21 cellular contexts compared by ENCODE assay signal in the genomic region with DNA sequence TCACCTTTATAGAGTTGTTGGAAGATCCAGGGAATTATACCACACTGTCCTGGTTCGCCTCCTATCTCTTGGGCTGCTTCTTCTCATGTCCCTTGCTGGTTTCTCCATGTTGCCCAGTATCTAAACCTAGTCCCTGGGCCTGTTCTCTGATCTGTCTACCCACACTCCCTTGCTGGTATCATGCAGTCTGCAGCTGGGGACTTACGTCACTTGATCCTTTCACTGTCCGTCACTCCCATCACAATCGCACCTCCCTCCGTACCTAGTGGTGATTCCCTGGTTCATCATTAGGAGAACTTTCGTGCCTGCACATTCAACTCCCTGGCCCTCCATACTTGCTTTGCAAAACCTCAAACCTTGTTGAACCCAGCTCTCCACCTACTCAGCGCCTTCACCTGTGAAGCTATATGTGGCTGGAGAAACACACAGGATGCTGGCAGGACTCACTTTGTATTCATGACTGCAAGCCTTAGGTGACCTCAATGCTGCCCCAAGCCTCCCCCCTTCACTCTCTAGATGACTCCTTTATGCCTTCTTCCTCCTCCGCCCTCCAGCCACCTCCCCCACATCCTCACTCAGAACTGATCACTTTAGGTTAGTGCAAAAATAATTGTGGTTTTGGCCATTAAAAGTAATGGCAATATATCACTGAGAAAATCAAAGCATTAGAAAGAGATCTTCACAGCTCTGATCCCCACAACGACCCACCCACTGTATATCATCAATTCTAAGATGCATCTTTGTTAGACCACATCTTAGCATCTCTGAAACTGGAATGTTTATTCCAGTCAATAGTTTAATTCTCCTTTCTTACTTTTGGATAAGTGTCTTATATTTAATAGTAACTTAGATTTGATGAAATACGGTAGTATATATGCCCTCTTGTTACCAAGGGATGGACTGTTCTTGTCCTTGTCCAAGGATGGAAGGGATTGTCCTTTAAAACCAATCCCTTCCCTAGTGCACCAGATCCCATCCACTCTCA. TPM values are rescaled to one million over a fixed set of nuclear protein-coding genes. Genes with fewer than 3 reads are reported as not detected.
DNase-seq lines count a peak whose midpoint lies in the region; ATAC-seq and TF ChIP-seq lines count a peak whose summit lies in the region.
"Had no signal": no experiment of that assay in that cellular context is flagged by ENCODE, and none has a peak within 500 bp of the region (broad histone marks: within the 10 kb centered on the region; RNA-seq: fewer than 3 reads in every experiment).

No MANE protein-coding gene starts in this region.

- no peaks in the 10 kb centered on the region for H3K9me3 Mint-ChIP-seq in activated CD8-positive, alpha-beta T cell treated with anti-CD3 and anti-CD28 coated beads for 36 hours
- no peaks in the 10 kb centered on the region for H3K9me3 Mint-ChIP-seq in activated CD8-positive, alpha-beta T cell treated with anti-CD3 and anti-CD28 coated beads, Interleukin-2, amount 10 ng/mL, durations not matched to agents 7 days and 5 days (ENCODE audit: insufficient read depth)
- H3K9me3 Mint-ChIP-seq in stimulated activated naive CD8-positive, alpha-beta T cell treated with anti-CD3 and anti-CD28 coated beads, Interleukin-15, amount 100 ng/mL, for 72 hours: no peaks in the 10 kb centered on the region
- no peaks in the 10 kb centered on the region for H3K9me3 Mint-ChIP-seq in activated T-helper 2 cell treated with anti-CD3 and anti-CD28 coated beads, Interferon-gamma antibody, Interleukin-2, Interleukin-4, amounts not matched to agents 10 μg/mL and 5 μg/mL and 100 μg/mL, durations not matched to agents 14 hours and 24 hours and 36 hours
- H3K9me3 Mint-ChIP-seq: CD4-positive, alpha-beta memory T cell had no signal

- no peaks in the 10 kb centered on the region for H3K36me3 Mint-ChIP-seq in activated CD8-positive, alpha-beta T cell treated with anti-CD3 and anti-CD28 coated beads for 36 hours (ENCODE audit: low read depth)
- no peaks in the 10 kb centered on the region for H3K36me3 Mint-ChIP-seq in activated CD8-positive, alpha-beta T cell treated with anti-CD3 and anti-CD28 coated beads, Interleukin-2, amount 10 ng/mL, durations not matched to agents 7 days and 5 days (ENCODE audit: low read depth)
- H3K36me3 Mint-ChIP-seq in activated T-helper 2 cell treated with anti-CD3 and anti-CD28 coated beads, Interferon-gamma antibody, Interleukin-2, Interleukin-4, amounts not matched to agents 10 μg/mL and 5 μg/mL and 100 μg/mL, durations not matched to agents 14 hours and 24 hours and 36 hours (ENCODE audit: low read depth): no peaks in the 10 kb centered on the region

- no peak overlapping the region for H3K4me3 Mint-ChIP-seq in activated CD8-positive, alpha-beta T cell treated with anti-CD3 and anti-CD28 coated beads for 36 hours
- H3K4me3 Mint-ChIP-seq in activated CD8-positive, alpha-beta T cell treated with anti-CD3 and anti-CD28 coated beads, Interleukin-2, amount 10 ng/mL, durations not matched to agents 7 days and 5 days: no peak overlapping the region
- no peak overlapping the region for H3K4me3 Mint-ChIP-seq in stimulated activated naive CD8-positive, alpha-beta T cell treated with anti-CD3 and anti-CD28 coated beads, Interleukin-15, amount 100 ng/mL, for 72 hours
- no peak overlapping the region for H3K4me3 Mint-ChIP-seq in activated T-helper 2 cell treated with anti-CD3 and anti-CD28 coated beads, Interferon-gamma antibody, Interleukin-2, Interleukin-4, amounts not matched to agents 10 μg/mL and 5 μg/mL and 100 μg/mL, durations not matched to agents 14 hours and 24 hours and 36 hours (ENCODE audit: low read depth)
- H3K4me3 Mint-ChIP-seq: CD4-positive, alpha-beta memory T cell; IgD-negative memory B cell had no signal

- peak; percentile 18 for DNase-seq in activated CD8-positive, alpha-beta T cell treated with anti-CD3 and anti-CD28 coated beads for 36 hours
- DNase-seq in activated CD8-positive, alpha-beta T cell treated with anti-CD3 and anti-CD28 coated beads, Interleukin-2, amount 10 ng/mL, durations not matched to agents 7 days and 5 days: no peak
- DNase-seq in left kidney (ENCODE audit: low read depth, low spot score): peak; percentile 16
- no peak for DNase-seq in stimulated activated naive CD8-positive, alpha-beta T cell treated with anti-CD3 and anti-CD28 coated beads, Interleukin-15, amount 100 ng/mL, for 72 hours
- DNase-seq in stimulated activated CD4-positive, alpha-beta T cell treated with anti-CD3 and anti-CD28 coated beads, Interleukin-2, amount 100 ng/mL, for 24 hours: no peak
- no peak for DNase-seq in activated T-helper 2 cell treated with anti-CD3 and anti-CD28 coated beads, Interferon-gamma antibody, Interleukin-2, Interleukin-4, amounts not matched to agents 10 μg/mL and 5 μg/mL and 100 μg/mL, durations not matched to agents 14 hours and 24 hours and 36 hours (ENCODE audit: low spot score)
- no peak for DNase-seq in medulla oblongata (ENCODE audit: extremely low spot score)
- DNase-seq: CD4-positive, alpha-beta memory T cell; DND-41; Karpas-422; MV-4-11; NCI-H1694; NCI-H2081 treated with DMSO at 0.1 percent for 48 hours; NCI-H2171 treated with DMSO at 0.1 percent for 48 hours; NCI-H524 treated with DMSO at 0.1 percent for 48 hours had no signal

- H3K4me1 Mint-ChIP-seq in activated CD8-positive, alpha-beta T cell treated with anti-CD3 and anti-CD28 coated beads for 36 hours (ENCODE audit: low read depth): no peaks in the 10 kb centered on the region
- no peaks in the 10 kb centered on the region for H3K4me1 Mint-ChIP-seq in activated CD8-positive, alpha-beta T cell treated with anti-CD3 and anti-CD28 coated beads, Interleukin-2, amount 10 ng/mL, durations not matched to agents 7 days and 5 days (ENCODE audit: low read depth)
- no peaks in the 10 kb centered on the region for H3K4me1 Mint-ChIP-seq in stimulated activated naive CD8-positive, alpha-beta T cell treated with anti-CD3 and anti-CD28 coated beads, Interleukin-15, amount 100 ng/mL, for 72 hours
- no peaks in the 10 kb centered on the region for H3K4me1 Mint-ChIP-seq in activated T-helper 2 cell treated with anti-CD3 and anti-CD28 coated beads, Interferon-gamma antibody, Interleukin-2, Interleukin-4, amounts not matched to agents 10 μg/mL and 5 μg/mL and 100 μg/mL, durations not matched to agents 14 hours and 24 hours and 36 hours (ENCODE audit: low read depth)

- H3K27me3 Mint-ChIP-seq in activated CD8-positive, alpha-beta T cell treated with anti-CD3 and anti-CD28 coated beads for 36 hours: no peaks in the 10 kb centered on the region
- H3K27me3 Mint-ChIP-seq in activated CD8-positive, alpha-beta T cell treated with anti-CD3 and anti-CD28 coated beads, Interleukin-2, amount 10 ng/mL, durations not matched to agents 7 days and 5 days (ENCODE audit: low read depth): no peaks in the 10 kb centered on the region
- no peaks in the 10 kb centered on the region for H3K27me3 Mint-ChIP-seq in stimulated activated naive CD8-positive, alpha-beta T cell treated with anti-CD3 and anti-CD28 coated beads, Interleukin-15, amount 100 ng/mL, for 72 hours
- peaks cover 1% of the 10 kb centered on the region for H3K27me3 Mint-ChIP-seq in activated T-helper 2 cell treated with anti-CD3 and anti-CD28 coated beads, Interferon-gamma antibody, Interleukin-2, Interleukin-4, amounts not matched to agents 10 μg/mL and 5 μg/mL and 100 μg/mL, durations not matched to agents 14 hours and 24 hours and 36 hours (ENCODE audit: low read depth)
- H3K27me3 Mint-ChIP-seq: CD4-positive, alpha-beta memory T cell; IgD-negative memory B cell had no signal

- peak; percentile 61 for ATAC-seq in activated CD8-positive, alpha-beta T cell treated with anti-CD3 and anti-CD28 coated beads for 36 hours
- no peak for ATAC-seq in activated CD8-positive, alpha-beta T cell treated with anti-CD3 and anti-CD28 coated beads, Interleukin-2, amount 10 ng/mL, durations not matched to agents 7 days and 5 days
- peak; percentile 61 for ATAC-seq in HG03521 (IDR thresholded peaks at IDR 0.05; ENCODE audit: unreplicated experiment)
- peak; percentile 84 for ATAC-seq in stimulated activated naive CD8-positive, alpha-beta T cell treated with anti-CD3 and anti-CD28 coated beads, Interleukin-15, amount 100 ng/mL, for 72 hours
- ATAC-seq: Right ventricle myocardium inferior had no signal

- no peak overlapping the region for H3K27ac Mint-ChIP-seq in activated CD8-positive, alpha-beta T cell treated with anti-CD3 and anti-CD28 coated beads for 36 hours
- no peak overlapping the region for H3K27ac Mint-ChIP-seq in activated CD8-positive, alpha-beta T cell treated with anti-CD3 and anti-CD28 coated beads, Interleukin-2, amount 10 ng/mL, durations not matched to agents 7 days and 5 days
- no peak overlapping the region for H3K27ac Mint-ChIP-seq in stimulated activated naive CD8-positive, alpha-beta T cell treated with anti-CD3 and anti-CD28 coated beads, Interleukin-15, amount 100 ng/mL, for 72 hours
- H3K27ac Mint-ChIP-seq in activated T-helper 2 cell treated with anti-CD3 and anti-CD28 coated beads, Interferon-gamma antibody, Interleukin-2, Interleukin-4, amounts not matched to agents 10 μg/mL and 5 μg/mL and 100 μg/mL, durations not matched to agents 14 hours and 24 hours and 36 hours: no peak overlapping the region
- H3K27ac Mint-ChIP-seq: CD4-positive, alpha-beta memory T cell; IgD-negative memory B cell had no signal

- TF ChIP-seq CTCF in activated CD8-positive, alpha-beta T cell treated with anti-CD3 and anti-CD28 coated beads for 36 hours (IDR thresholded peaks at IDR 0.05): no peak

- CTCF ChIA-PET in activated CD8-positive, alpha-beta T cell treated with anti-CD3 and anti-CD28 coated beads for 36 hours (lab: Charles Lee): interaction anchor here (1.1 to 2.4 kb wide), 2 partner anchors 37 to 55 kb away, joined by 4 to 12 read pairs; partner anchors contain the start of gene FITM2
- CTCF ChIA-PET in activated CD8-positive, alpha-beta T cell treated with anti-CD3 and anti-CD28 coated beads, Interleukin-2, amount 10 ng/mL, durations not matched to agents 7 days and 5 days (lab: Charles Lee): interaction anchor here (2.4 to 4.2 kb wide), 2 partner anchors 56 to 61 kb away, joined by 5 to 44 read pairs; no protein-coding TSS in a partner anchor

- POLR2A ChIA-PET in activated CD8-positive, alpha-beta T cell treated with anti-CD3 and anti-CD28 coated beads for 36 hours (lab: Charles Lee): no interaction called here
- POLR2A ChIA-PET in activated CD8-positive, alpha-beta T cell treated with anti-CD3 and anti-CD28 coated beads, Interleukin-2, amount 10 ng/mL, durations not matched to agents 7 days and 5 days (lab: Charles Lee): no interaction called here

- intact Hi-C loops in activated CD8-positive, alpha-beta T cell treated with anti-CD3 and anti-CD28 coated beads for 36 hours (cut with micrococcal nuclease): no loop called here
- intact Hi-C loops in activated T-helper 2 cell treated with anti-CD3 and anti-CD28 coated beads, Interferon-gamma antibody, Interleukin-2, Interleukin-4, amounts not matched to agents 10 μg/mL and 5 μg/mL and 100 μg/mL, durations not matched to agents 14 hours and 24 hours and 36 hours (cut with micrococcal nuclease): no loop called here

RNA-seq across cellular contexts. Expression of gene GDAP1L1, which starts 26.4 kb away (rescaled TPM):
- under 1 TPM in 1 of 2 experiments, not detected in 1; 0.18 TPM for total RNA-seq in activated CD8-positive, alpha-beta T cell treated with anti-CD3 and anti-CD28 coated beads for 36 hours
- not detected for total RNA-seq in activated CD8-positive, alpha-beta T cell treated with anti-CD3 and anti-CD28 coated beads, Interleukin-2, amount 10 ng/mL, durations not matched to agents 7 days and 5 days
- not detected in 2 replicates for total RNA-seq in activated T-helper 2 cell treated with anti-CD3 and anti-CD28 coated beads, Interferon-gamma antibody, Interleukin-2, Interleukin-4, amounts not matched to agents 10 μg/mL and 5 μg/mL and 100 μg/mL, durations not matched to agents 14 hours and 24 hours and 36 hours
- total RNA-seq: CD4-positive, alpha-beta memory T cell; HT1080; M059J; SJSA1 had no signal

RNA-seq across cellular contexts. Expression of gene FITM2, which starts 37.5 kb away (rescaled TPM):
- total RNA-seq in activated CD8-positive, alpha-beta T cell treated with anti-CD3 and anti-CD28 coated beads for 36 hours: 1 to 10 TPM; 2.0 to 2.1 TPM
- total RNA-seq in activated CD8-positive, alpha-beta T cell treated with anti-CD3 and anti-CD28 coated beads, Interleukin-2, amount 10 ng/mL, durations not matched to agents 7 days and 5 days: 1 to 10 TPM; 2.7 to 2.9 TPM
- total RNA-seq in activated T-helper 2 cell treated with anti-CD3 and anti-CD28 coated beads, Interferon-gamma antibody, Interleukin-2, Interleukin-4, amounts not matched to agents 10 μg/mL and 5 μg/mL and 100 μg/mL, durations not matched to agents 14 hours and 24 hours and 36 hours: 2.4 and 2.5 TPM in 2 replicates

Comparison
In these comparisons a context has a peak if more than half of its experiments do, and no peak if none do; other contexts are left out.
1. DNase-seq: peak in activated CD8-positive, alpha-beta T cell treated with anti-CD3 and anti-CD28 coated beads for 36 hours (single experiment) and left kidney (single experiment); none in activated CD8-positive, alpha-beta T cell treated with anti-CD3 and anti-CD28 coated beads, Interleukin-2, amount 10 ng/mL, durations not matched to agents 7 days and 5 days (single experiment), stimulated activated naive CD8-positive, alpha-beta T cell treated with anti-CD3 and anti-CD28 coated beads, Interleukin-15, amount 100 ng/mL, for 72 hours (0 of 2), stimulated activated CD4-positive, alpha-beta T cell treated with anti-CD3 and anti-CD28 coated beads, Interleukin-2, amount 100 ng/mL, for 24 hours (0 of 2), activated T-helper 2 cell treated with anti-CD3 and anti-CD28 coated beads, Interferon-gamma antibody, Interleukin-2, Interleukin-4, amounts not matched to agents 10 μg/mL and 5 μg/mL and 100 μg/mL, durations not matched to agents 14 hours and 24 hours and 36 hours (single experiment) and medulla oblongata (single experiment).